ENCODE assay signal across 16 cellular contexts in genomic region chr5:118825226-118825625, GRCh38.
A peak's percentile ranks its signal among the peaks of the same experiment; 100 is the strongest.
DNase-seq lines count a peak whose midpoint lies in the region; ATAC-seq and TF ChIP-seq lines count a peak whose summit lies in the region.
"Had no signal": no experiment of that assay in that cellular context is flagged by ENCODE, and none has a peak within 500 bp of the region (broad histone marks: within the 10 kb centered on the region; RNA-seq: fewer than 3 reads in every experiment).

No MANE protein-coding gene starts in this region.

- H3K27ac ChIP-seq in BLaER1 (no peak overlapping the region), left ventricle myocardium inferior (replicated peaks) (peak overlapping the region; percentile 40)
- H3K27ac ChIP-seq: 22Rv1, A549 had no signal

- peak; percentile 83 for ATAC-seq in Right ventricle myocardium superior (ENCODE audit: poor library complexity)
- ATAC-seq in naive thymus-derived CD8-positive, alpha-beta T cell = no peak
- ATAC-seq: A549; CD8-positive, alpha-beta T cell; HepG2 had no signal

- H3K9me3 ChIP-seq in BLaER1 = no peaks in the 10 kb centered on the region
- H3K9me3 ChIP-seq in left ventricle myocardium inferior (replicated peaks) = no peaks in the 10 kb centered on the region
- H3K9me3 ChIP-seq: A549 had no signal

- H3K4me1 ChIP-seq in BLaER1 = peaks cover 11% of the 10 kb centered on the region
- H3K4me1 ChIP-seq in left ventricle myocardium inferior = peaks cover 14% of the 10 kb centered on the region
- H3K4me1 ChIP-seq: A549 had no signal

- H3K27me3 ChIP-seq in BLaER1 (no peaks in the 10 kb centered on the region), left ventricle myocardium inferior (ENCODE audit: low read depth) (no peaks in the 10 kb centered on the region)

- POLR2A ChIA-PET in naive thymus-derived CD8-positive, alpha-beta T cell (lab: Charles Lee) = no interaction called here

- intact Hi-C loops in Right ventricle myocardium superior (cut with DNase I) (no loop called here), cardiac septum (cut with DNase I) (no loop called here), left ventricle myocardium inferior (cut with micrococcal nuclease) (no loop called here)

- no peak overlapping the region for H3K27ac Mint-ChIP-seq in naive thymus-derived CD8-positive, alpha-beta T cell
- H3K27ac Mint-ChIP-seq: CD8-positive, alpha-beta T cell; H9 had no signal

- no peak for TF ChIP-seq CTCF in left ventricle myocardium inferior (IDR thresholded peaks at IDR 0.05; ENCODE audit: borderline replicate concordance)

- H3K36me3 ChIP-seq in BLaER1 = no peaks in the 10 kb centered on the region
- H3K36me3 ChIP-seq in left ventricle myocardium inferior = no peaks in the 10 kb centered on the region

- H3K4me1 Mint-ChIP-seq in naive thymus-derived CD8-positive, alpha-beta T cell = no peaks in the 10 kb centered on the region

- H3K27me3 Mint-ChIP-seq in naive thymus-derived CD8-positive, alpha-beta T cell = no peaks in the 10 kb centered on the region

- no peak overlapping the region for H3K9ac ChIP-seq in BLaER1

- peaks cover 0 to 2% (median 0%) of the 10 kb centered on the region in 3 donors for H3K36me3 Mint-ChIP-seq in naive thymus-derived CD8-positive, alpha-beta T cell
- H3K36me3 Mint-ChIP-seq: CD8-positive, alpha-beta T cell had no signal

- no peaks in the 10 kb centered on the region for H4K20me1 ChIP-seq in BLaER1

- DNase-seq in Right ventricle myocardium superior (no peak), cardiac septum (ENCODE audit: low spot score) (no peak), left ventricle myocardium inferior (no peak), putamen (ENCODE audit: low spot score) (peak; percentile 27), cerebellum (ENCODE audit: low spot score) (no peak)
- DNase-seq in naive thymus-derived CD8-positive, alpha-beta T cell = no peak
- DNase-seq: AML-193; Calu3; CD8-positive, alpha-beta T cell; DMS79 treated with DMSO at 0.1 percent for 48 hours; GF-D8; H9 had no signal

- peaks cover 0 to 3% (median 0%) of the 10 kb centered on the region in 9 donors for H3K9me3 Mint-ChIP-seq in naive thymus-derived CD8-positive, alpha-beta T cell
- H3K9me3 Mint-ChIP-seq: CD8-positive, alpha-beta T cell; H9 had no signal

- H3K4me3 ChIP-seq in BLaER1 = no peak overlapping the region
- H3K4me3 ChIP-seq in left ventricle myocardium inferior = no peak overlapping the region
- H3K4me3 ChIP-seq: A549 had no signal

- H3K4me3 Mint-ChIP-seq in naive thymus-derived CD8-positive, alpha-beta T cell = no peak overlapping the region
- H3K4me3 Mint-ChIP-seq: CD8-positive, alpha-beta T cell; H9 had no signal

- H3K4me2 ChIP-seq in BLaER1 = peak overlapping the region; percentile 58
- H3K4me2 ChIP-seq: A549 had no signal
